1 cellular context compared by ENCODE assay signal in genomic region chr1:235407419-235407818, GRCh38.
TF ChIP-seq lines count a peak whose summit lies in the region.

No MANE protein-coding gene starts in this region.

TF ChIP-seq in HEK293, 187 proteins besides CTCF, POLR2A, EP300 and RAD21 (continued from another document):
- TF ChIP-seq ZBTB49 (tag by site-specific recombination; IDR thresholded peaks at IDR 0.05; ENCODE audit: low read depth) (no peak), ZNF664 (tag by site-specific recombination; IDR thresholded peaks at IDR 0.05) (peak; percentile 98), ZNF184 (tag by site-specific recombination; IDR thresholded peaks at IDR 0.05) (no peak), ZNF843 (tag by site-specific recombination; IDR thresholded peaks at IDR 0.05) (peak; percentile 78), ZEB2 (tag by site-specific recombination; IDR thresholded peaks at IDR 0.05) (0 out of 2 replicates have a peak, but pooled peaks have one; percentile 41), KLF1 (tag by site-specific recombination; IDR thresholded peaks at IDR 0.05) (no peak), ZNF791 (tag by site-specific recombination; IDR thresholded peaks at IDR 0.05) (no peak), ZNF660 (tag by site-specific recombination; IDR thresholded peaks at IDR 0.05) (no peak), ZBTB8A (tag by site-specific recombination; IDR thresholded peaks at IDR 0.05) (peak; percentile 18; the same call in 1 of the 2 replicates), ZNF501 (tag by site-specific recombination; IDR thresholded peaks at IDR 0.05) (0 out of 2 replicates have a peak, but pooled peaks have one; percentile 37), SP7 (tag by site-specific recombination; IDR thresholded peaks at IDR 0.05) (peak; percentile 61), KLF8 (tag by site-specific recombination; IDR thresholded peaks at IDR 0.05) (no peak), PRDM1 (tag by site-specific recombination; IDR thresholded peaks at IDR 0.05) (peak; percentile 54; the same call in 1 of the 2 replicates), ZNF10 (tag by site-specific recombination; IDR thresholded peaks at IDR 0.05) (peak; percentile 71; the same call in 1 of the 2 replicates)
- TF ChIP-seq, protein P1, sequence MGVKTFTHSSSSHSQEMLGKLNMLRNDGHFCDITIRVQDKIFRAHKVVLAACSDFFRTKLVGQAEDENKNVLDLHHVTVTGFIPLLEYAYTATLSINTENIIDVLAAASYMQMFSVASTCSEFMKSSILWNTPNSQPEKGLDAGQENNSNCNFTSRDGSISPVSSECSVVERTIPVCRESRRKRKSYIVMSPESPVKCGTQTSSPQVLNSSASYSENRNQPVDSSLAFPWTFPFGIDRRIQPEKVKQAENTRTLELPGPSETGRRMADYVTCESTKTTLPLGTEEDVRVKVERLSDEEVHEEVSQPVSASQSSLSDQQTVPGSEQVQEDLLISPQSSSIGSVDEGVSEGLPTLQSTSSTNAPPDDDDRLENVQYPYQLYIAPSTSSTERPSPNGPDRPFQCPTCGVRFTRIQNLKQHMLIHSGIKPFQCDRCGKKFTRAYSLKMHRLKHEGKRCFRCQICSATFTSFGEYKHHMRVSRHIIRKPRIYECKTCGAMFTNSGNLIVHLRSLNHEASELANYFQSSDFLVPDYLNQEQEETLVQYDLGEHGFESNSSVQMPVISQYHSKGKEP (tag by site-specific recombination; IDR thresholded peaks at IDR 0.05), result peak; percentile 52; the same call in 1 of the 2 replicates
